In genomic region chr3:30299674-30300423, GRCh38 we compare ENCODE assay signal across 18 cellular contexts.
DNase-seq lines count a peak whose midpoint lies in the region; ATAC-seq, FAIRE-seq and TF ChIP-seq lines count a peak whose summit lies in the region.
"Had no signal": no experiment of that assay in that cellular context is flagged by ENCODE, and none has a peak within 500 bp of the region (broad histone marks: within the 10 kb centered on the region; RNA-seq: fewer than 3 reads in every experiment).

No MANE protein-coding gene starts in this region.

- TF ChIP-seq POLR2A in breast epithelium (IDR thresholded peaks at IDR 0.05) (no peak), vagina (IDR thresholded peaks at IDR 0.05) (no peak)

- BruUV-seq in MCF 10A (replicated peaks; lab: Mats Ljungman, UMichigan) (no TSS peak), mammary epithelial cell (replicated peaks; lab: Mats Ljungman, UMichigan) (no TSS peak)

- H3K27ac ChIP-seq in breast epithelium: no peak overlapping the region
- no peak overlapping the region for H3K27ac ChIP-seq in mammary epithelial cell (ENCODE audit: insufficient read depth, low read depth, low read length)
- H3K27ac ChIP-seq in keratinocyte (ENCODE audit: control insufficient read depth, insufficient read depth, low read length): no peak overlapping the region
- H3K27ac ChIP-seq in vagina: no peak overlapping the region
- H3K27ac ChIP-seq: C4-2B, Peyer's patch had no signal

- H3K36me3 ChIP-seq in breast epithelium (no peaks in the 10 kb centered on the region), mammary epithelial cell (ENCODE audit: insufficient read depth, low read length) (no peaks in the 10 kb centered on the region), keratinocyte (ENCODE audit: control insufficient read depth in 2 of 2, extremely low read depth in 1 of 2, insufficient read depth in 2 of 2, low read length in 2 of 2) (no peaks in the 10 kb centered on the region), vagina (no peaks in the 10 kb centered on the region)
- H3K36me3 ChIP-seq: Peyer's patch had no signal

- H3K9me3 ChIP-seq in breast epithelium: peaks cover 0 to 3% of the 10 kb centered on the region in 2 donors
- peaks cover 7% of the 10 kb centered on the region for H3K9me3 ChIP-seq in mammary epithelial cell (replicated peaks; ENCODE audit: insufficient read depth, low read length)
- peaks cover 3% of the 10 kb centered on the region for H3K9me3 ChIP-seq in keratinocyte (ENCODE audit: control insufficient read depth, low read depth, low read length)
- H3K9me3 ChIP-seq in vagina: no peaks in the 10 kb centered on the region
- H3K9me3 ChIP-seq: Peyer's patch had no signal

- DNase-seq in MCF 10A (ENCODE audit: unreplicated experiment) (no peak), breast epithelium (ENCODE audit: low spot score in 2 of 2) (no peak), mammary epithelial cell (peak; percentile 58), keratinocyte (ENCODE audit: low read depth, low spot score) (no peak), vagina (ENCODE audit: extremely low spot score in 2 of 2) (no peak), NOMO-1 treated with DMSO at 0.1 percent for 48 hours (lab: John Stamatoyannopoulos, UW; ENCODE audit: unreplicated experiment) (no peak)
- DNase-seq: 8988T, DMS79, NCI-H1048, NCI-H2107, NCI-H446, NCI-H82, Peyer's patch, SHP77 treated with DMSO at 0.1 percent for 48 hours had no signal

- H3K4me1 Mint-ChIP-seq in MCF 10A (ENCODE audit: insufficient read depth, unreplicated experiment): peaks cover 31% of the 10 kb centered on the region

- H3K9me1 ChIP-seq in keratinocyte (ENCODE audit: control insufficient read depth, extremely low read depth, insufficient read depth, low read length): no peaks in the 10 kb centered on the region

- H2AFZ ChIP-seq in mammary epithelial cell (ENCODE audit: low read depth, low read length) (peak overlapping the region; percentile 5), keratinocyte (ENCODE audit: control insufficient read depth, low read length) (no peak overlapping the region)

- in situ Hi-C loops in mammary epithelial cell (cut with MboI; ENCODE audit: low sequenced_read_pairs in 2 of 2): no loop called here

- H3K27ac Mint-ChIP-seq in MCF 10A (ENCODE audit: low read depth, unreplicated experiment): peak overlapping the region; percentile 46

- H3K4me3 ChIP-seq in breast epithelium (no peak overlapping the region), mammary epithelial cell (replicated peaks in 1 of 3; ENCODE audit: insufficient read depth in 1 of 3, low read depth in 2 of 3, low read length in 3 of 3) (no peak overlapping the region), keratinocyte (ENCODE audit: control insufficient read depth in 2 of 3, extremely low read depth in 1 of 3, insufficient read depth in 2 of 3, low read depth in 1 of 3, low read length in 3 of 3) (no peak overlapping the region), vagina (no peak overlapping the region)
- H3K4me3 ChIP-seq: Peyer's patch had no signal

- FAIRE-seq in keratinocyte (lab: Jason Lieb, UNC): peak; percentile 58
- FAIRE-seq: GM12892 had no signal

- dilution Hi-C loops in mammary epithelial cell (cut with HindIII; ENCODE audit: low sequenced_read_pairs) (no loop called here), keratinocyte (cut with MboI; ENCODE audit: extremely low pct_ligation_motif_present, low sequenced_read_pairs) (no loop called here)

- no peak for TF ChIP-seq CTCF in MCF 10A (IDR thresholded peaks at IDR 0.05; ENCODE audit: unreplicated experiment)
- no peak for TF ChIP-seq CTCF in breast epithelium (IDR thresholded peaks at IDR 0.05)
- TF ChIP-seq CTCF in mammary epithelial cell (conservative IDR thresholded peaks at IDR 0.05 in 1 of 2, IDR thresholded peaks at IDR 0.05 in 1 of 2; ENCODE audit: extremely low read depth in 1 of 2, insufficient read depth in 1 of 2, low read depth in 1 of 2, low read length in 2 of 2): no peak
- TF ChIP-seq CTCF in keratinocyte (optimal IDR thresholded peaks at IDR 0.05 in 1 of 3, IDR thresholded peaks at IDR 0.05 in 1 of 3, conservative IDR thresholded peaks at IDR 0.05 in 1 of 3; ENCODE audit: extremely low read depth in 1 of 3, insufficient read depth in 2 of 3, low read length in 3 of 3): no peak
- no peak for TF ChIP-seq CTCF in vagina (IDR thresholded peaks at IDR 0.05)

- H3K36me3 Mint-ChIP-seq in MCF 10A (ENCODE audit: insufficient read depth, unreplicated experiment): peaks cover 7% of the 10 kb centered on the region

- H3K4me1 ChIP-seq in breast epithelium (no peaks in the 10 kb centered on the region), mammary epithelial cell (ENCODE audit: insufficient read depth, low read length) (peaks cover 15% of the 10 kb centered on the region), keratinocyte (ENCODE audit: control insufficient read depth, extremely low read depth, insufficient read depth, low read length) (no peaks in the 10 kb centered on the region), vagina (no peaks in the 10 kb centered on the region)
- H3K4me1 ChIP-seq: Peyer's patch had no signal

- H3K9ac ChIP-seq in mammary epithelial cell (ENCODE audit: insufficient read depth, low read length): no peak overlapping the region
- no peak overlapping the region for H3K9ac ChIP-seq in keratinocyte (ENCODE audit: control insufficient read depth, extremely low read depth, insufficient read depth, low read length)

- no peak overlapping the region for H3K4me2 ChIP-seq in mammary epithelial cell (ENCODE audit: insufficient read depth, low read depth, low read length)
- H3K4me2 ChIP-seq in keratinocyte (ENCODE audit: control insufficient read depth, extremely low read depth, insufficient read depth, low read depth, low read length): no peak overlapping the region

- H3K27me3 ChIP-seq in breast epithelium (no peaks in the 10 kb centered on the region), mammary epithelial cell (ENCODE audit: insufficient read depth, low read length) (no peaks in the 10 kb centered on the region), keratinocyte (ENCODE audit: control insufficient read depth, extremely low read depth, insufficient read depth, low read length) (no peaks in the 10 kb centered on the region), vagina (no peaks in the 10 kb centered on the region)
- H3K27me3 ChIP-seq: Peyer's patch had no signal

- H3K9me3 Mint-ChIP-seq in MCF 10A (ENCODE audit: unreplicated experiment): peaks cover 7% of the 10 kb centered on the region

- no peak overlapping the region for H3K4me3 Mint-ChIP-seq in MCF 10A (ENCODE audit: unreplicated experiment)

- POLR2A ChIA-PET in MCF 10A (lab: Yijun Ruan, JAX): interaction anchor here (1.3 kb wide), 1 partner anchor 10 kb away, joined by 4 read pairs; no protein-coding TSS in a partner anchor

- no peaks in the 10 kb centered on the region for H3K79me2 ChIP-seq in mammary epithelial cell (ENCODE audit: insufficient read depth, low read length)
- H3K79me2 ChIP-seq in keratinocyte (ENCODE audit: control insufficient read depth, insufficient read depth, low read length): no peaks in the 10 kb centered on the region

- no peaks in the 10 kb centered on the region for H3K27me3 Mint-ChIP-seq in MCF 10A (ENCODE audit: insufficient read depth, unreplicated experiment)

- 100% methylated on average over 3 of the region's 3 CpGs for whole genome bisulfite sequencing in mammary epithelial cell (ENCODE audit: low coverage, missing lambda C conversion rate)

- intact Hi-C loops in MCF 10A (cut with micrococcal nuclease) (no loop called here), breast epithelium (cut with DNase I; ENCODE audit: low total_unique reads) (no loop called here), mammary epithelial cell (cut with micrococcal nuclease) (no loop called here), vagina (cut with DNase I) (no loop called here)

- CTCF ChIA-PET in MCF 10A (lab: Yijun Ruan, JAX) (no interaction called here), mammary epithelial cell (lab: Charles Lee; ENCODE audit: low non-redundant PET) (no interaction called here)

- no peak for ATAC-seq in SK-N-SH treated with all-trans-retinoic acid at 6 μM for 48 hours
- no peak for ATAC-seq in GM21515 (IDR thresholded peaks at IDR 0.05; ENCODE audit: unreplicated experiment)

- H4K20me1 ChIP-seq in mammary epithelial cell (ENCODE audit: insufficient read depth, low read length) (no peaks in the 10 kb centered on the region), keratinocyte (ENCODE audit: control insufficient read depth, extremely low read depth, insufficient read depth, low read length) (no peaks in the 10 kb centered on the region)

TF ChIP-seq in SK-N-SH treated with all-trans-retinoic acid at 6 μM for 48 hours, 23 proteins besides CTCF, POLR2A, EP300 and RAD21:
- TF ChIP-seq GLIS3 (CRISPR knock-in tag; IDR thresholded peaks at IDR 0.05) (no peak), BACH2 (CRISPR knock-in tag; IDR thresholded peaks at IDR 0.05; ENCODE audit: borderline replicate concordance) (no peak), RARB (CRISPR knock-in tag; IDR thresholded peaks at IDR 0.05) (no peak)
